17 cellular contexts compared by ENCODE assay signal in the genomic region with DNA sequence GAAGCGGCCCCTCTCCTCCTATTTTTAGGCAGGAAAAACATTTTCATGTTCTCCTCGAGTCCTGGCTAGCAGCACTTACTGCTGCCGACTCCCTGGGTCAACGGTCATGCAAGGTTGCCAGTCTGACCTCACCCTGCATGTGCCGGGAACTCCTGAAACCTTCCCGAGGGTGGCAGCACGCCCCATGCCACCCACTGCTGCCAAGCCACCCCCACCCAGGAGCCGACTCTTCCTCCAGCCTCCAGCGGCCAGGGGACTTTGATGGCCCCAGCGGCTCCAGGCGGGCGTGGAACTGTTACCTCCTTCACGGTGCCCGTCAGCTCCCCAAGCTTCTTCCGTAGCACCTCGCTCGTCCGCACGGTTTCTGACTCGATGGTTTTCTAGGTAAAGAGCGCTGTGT. TPM values are rescaled to one million over a fixed set of nuclear protein-coding genes. Genes with fewer than 3 reads are reported as not detected.
DNase-seq lines count a peak whose midpoint lies in the region; ATAC-seq and TF ChIP-seq lines count a peak whose summit lies in the region.
"Had no signal": no experiment of that assay in that cellular context is flagged by ENCODE, and none has a peak within 500 bp of the region (broad histone marks: within the 10 kb centered on the region; RNA-seq: fewer than 3 reads in every experiment).

No MANE protein-coding gene starts in this region.

- H3K27me3 ChIP-seq in endodermal cell (ENCODE audit: control insufficient read depth, insufficient read depth, low read length, poor library complexity, severe bottlenecking) = no peaks in the 10 kb centered on the region
- H3K27me3 ChIP-seq in spleen (replicated peaks in 1 of 7) = no peaks in the 10 kb centered on the region
- H3K27me3 ChIP-seq: BLaER1 had no signal

- no peaks in the 10 kb centered on the region for H3K9me3 Mint-ChIP-seq in endodermal cell
- no peaks in the 10 kb centered on the region for H3K9me3 Mint-ChIP-seq in activated naive CD8-positive, alpha-beta T cell treated with anti-CD3 and anti-CD28 coated beads for 36 hours
- no peaks in the 10 kb centered on the region for H3K9me3 Mint-ChIP-seq in T-helper 2 cell treated with Interferon-gamma antibody and Interleukin-4, amounts not matched to agents 5 μg/mL and 100 μg/mL, for 36 hours
- H3K9me3 Mint-ChIP-seq: CD8-positive, alpha-beta memory T cell; H9 had no signal

- TF ChIP-seq CTCF in endodermal cell (conservative IDR thresholded peaks at IDR 0.05) (no peak), spleen (IDR thresholded peaks at IDR 0.05 in 8 of 11, conservative IDR thresholded peaks at IDR 0.05 in 3 of 11) (no peak)

- no peak for TF ChIP-seq POLR2A in spleen (IDR thresholded peaks at IDR 0.05)

- H3K4me1 Mint-ChIP-seq in endodermal cell = no peaks in the 10 kb centered on the region
- peaks cover 4% of the 10 kb centered on the region for H3K4me1 Mint-ChIP-seq in activated naive CD8-positive, alpha-beta T cell treated with anti-CD3 and anti-CD28 coated beads for 36 hours
- H3K4me1 Mint-ChIP-seq in T-helper 2 cell treated with Interferon-gamma antibody and Interleukin-4, amounts not matched to agents 5 μg/mL and 100 μg/mL, for 36 hours (ENCODE audit: low read depth) = no peaks in the 10 kb centered on the region
- H3K4me1 Mint-ChIP-seq: H9 had no signal

- H3K36me3 Mint-ChIP-seq in endodermal cell (ENCODE audit: low read depth) = peaks cover 35% of the 10 kb centered on the region
- H3K36me3 Mint-ChIP-seq in activated naive CD8-positive, alpha-beta T cell treated with anti-CD3 and anti-CD28 coated beads for 36 hours = peaks cover 13% of the 10 kb centered on the region
- peaks cover 18% of the 10 kb centered on the region for H3K36me3 Mint-ChIP-seq in T-helper 2 cell treated with Interferon-gamma antibody and Interleukin-4, amounts not matched to agents 5 μg/mL and 100 μg/mL, for 36 hours (ENCODE audit: low read depth)

- no peaks in the 10 kb centered on the region for H3K27me3 Mint-ChIP-seq in endodermal cell (ENCODE audit: insufficient read depth)
- H3K27me3 Mint-ChIP-seq in activated naive CD8-positive, alpha-beta T cell treated with anti-CD3 and anti-CD28 coated beads for 36 hours = no peaks in the 10 kb centered on the region
- no peaks in the 10 kb centered on the region for H3K27me3 Mint-ChIP-seq in T-helper 2 cell treated with Interferon-gamma antibody and Interleukin-4, amounts not matched to agents 5 μg/mL and 100 μg/mL, for 36 hours (ENCODE audit: low read depth)
- H3K27me3 Mint-ChIP-seq: CD8-positive, alpha-beta memory T cell had no signal

- H3K9me3 ChIP-seq in endodermal cell (ENCODE audit: control insufficient read depth, low read length) (no peaks in the 10 kb centered on the region), spleen (no peaks in the 10 kb centered on the region)
- H3K9me3 ChIP-seq: BLaER1, Caco-2 had no signal

- H3K27ac ChIP-seq in endodermal cell (ENCODE audit: low read depth, low read length) = no peak overlapping the region
- peak overlapping the region in 7 of 8 donors; percentile 2 to 85 (median 79) for H3K27ac ChIP-seq in spleen
- H3K27ac ChIP-seq: BLaER1 had no signal

- WGBS in endodermal cell (ENCODE audit: insufficient coverage in 1 of 2, insufficient read length in 1 of 2), 2 experiments = 94 to 96% methylated on average over 15 to 21 of the region's 21 CpGs
- WGBS in spleen, 5 donors = 78 to 94% (median 90%) methylated on average over 21 of the region's 21 CpGs

- intact Hi-C loops in Right ventricle myocardium inferior (cut with DNase I) (no loop called here), Right ventricle myocardium superior (cut with DNase I) (no loop called here), spleen (cut with DNase I; ENCODE audit: low total_unique reads) (no loop called here)

- no peaks in the 10 kb centered on the region for H3K4me1 ChIP-seq in endodermal cell (ENCODE audit: control insufficient read depth, insufficient read depth, low read length)
- H3K4me1 ChIP-seq in spleen = peaks cover 0 to 67% (median 28%) of the 10 kb centered on the region in 6 donors
- H3K4me1 ChIP-seq: Caco-2 had no signal

- H3K4me3 Mint-ChIP-seq in endodermal cell = no peak overlapping the region
- H3K4me3 Mint-ChIP-seq in activated naive CD8-positive, alpha-beta T cell treated with anti-CD3 and anti-CD28 coated beads for 36 hours = no peak overlapping the region
- no peak overlapping the region for H3K4me3 Mint-ChIP-seq in T-helper 2 cell treated with Interferon-gamma antibody and Interleukin-4, amounts not matched to agents 5 μg/mL and 100 μg/mL, for 36 hours
- H3K4me3 Mint-ChIP-seq: H9 had no signal

- H3K9ac ChIP-seq in endodermal cell (ENCODE audit: extremely low read depth, low read length, poor library complexity, severe bottlenecking) = no peak overlapping the region
- H3K9ac ChIP-seq: BLaER1 had no signal

- H3K27ac Mint-ChIP-seq in endodermal cell = peak overlapping the region; percentile 48
- H3K27ac Mint-ChIP-seq in activated naive CD8-positive, alpha-beta T cell treated with anti-CD3 and anti-CD28 coated beads for 36 hours = no peak overlapping the region
- H3K27ac Mint-ChIP-seq in T-helper 2 cell treated with Interferon-gamma antibody and Interleukin-4, amounts not matched to agents 5 μg/mL and 100 μg/mL, for 36 hours = no peak overlapping the region
- H3K27ac Mint-ChIP-seq: H9 had no signal

- ATAC-seq in Right ventricle myocardium inferior (no peak), Right ventricle myocardium superior (ENCODE audit: poor library complexity) (no peak), left lobe of liver (peak; percentile 87)

- DNase-seq in Right ventricle myocardium inferior (ENCODE audit: missing footprints) (peak; percentile 56), Right ventricle myocardium superior (no peak), endodermal cell (no peak), left lobe of liver (ENCODE audit: low spot score) (peak; percentile 75), spleen (no peak)
- DNase-seq in activated naive CD8-positive, alpha-beta T cell treated with anti-CD3 and anti-CD28 coated beads for 36 hours = no peak
- no peak for DNase-seq in activated CD4-positive, alpha-beta T cell treated with anti-CD3 and anti-CD28 coated beads for 48 hours
- no peak for DNase-seq in T-helper 2 cell treated with Interferon-gamma antibody and Interleukin-4, amounts not matched to agents 5 μg/mL and 100 μg/mL, for 36 hours (ENCODE audit: low spot score)
- DNase-seq: 8988T; AML-193; Caco-2; CD8-positive, alpha-beta memory T cell; DND-41; GDM1; GOT3; H9 had no signal

- H3K4me3 ChIP-seq in endodermal cell (ENCODE audit: low read length) (no peak overlapping the region), spleen (peak overlapping the region in 2 of 8 donors; percentile 2 to 56)
- H3K4me3 ChIP-seq: BLaER1 had no signal

- peaks cover 70% of the 10 kb centered on the region for H3K36me3 ChIP-seq in endodermal cell (ENCODE audit: control insufficient read depth, insufficient read depth, low read length)
- peaks cover 4 to 100% (median 87%) of the 10 kb centered on the region in 6 donors for H3K36me3 ChIP-seq in spleen

RNA-seq across cellular contexts. Expression of a gene that starts 8.7 kb away (rescaled TPM):
- total RNA-seq in Right ventricle myocardium inferior (111 TPM), Right ventricle myocardium superior (116 TPM), endodermal cell (10 to 100 TPM; 78.1 to 80.0 TPM), left lobe of liver (33.5 TPM), spleen (10 to 100 TPM; 33.2 to 94.9 (median 63.5) TPM)
- 50.1 TPM for polyA plus RNA-seq in endodermal cell (2013, experiment 1 of 2)
- 44.7 TPM for polyA plus RNA-seq in endodermal cell (2013, experiment 2 of 2)
- 10 to 100 TPM; 37.4 to 67.3 (median 66.0) TPM for polyA plus RNA-seq in spleen
- total RNA-seq in activated naive CD8-positive, alpha-beta T cell treated with anti-CD3 and anti-CD28 coated beads for 36 hours = 100 to 1,000 TPM; 125 to 136 TPM

RNA-seq across cellular contexts. Expression of a gene that starts 8.8 kb away (rescaled TPM):
- total RNA-seq in Right ventricle myocardium inferior (0.19 TPM), Right ventricle myocardium superior (0.16 TPM), endodermal cell (10 to 100 TPM; 60.1 to 87.2 TPM), left lobe of liver (not detected), spleen (1 to 10 TPM; 1.2 to 4.4 (median 2.1) TPM)
- 104 TPM for polyA plus RNA-seq in endodermal cell (2013, experiment 1 of 2)
- polyA plus RNA-seq in endodermal cell (2013, experiment 2 of 2) = 105 TPM
- under 1 TPM; 0.11 to 0.96 (median 0.64) TPM for polyA plus RNA-seq in spleen
- under 1 TPM; 0.44 to 0.52 TPM for total RNA-seq in activated naive CD8-positive, alpha-beta T cell treated with anti-CD3 and anti-CD28 coated beads for 36 hours
- polyA plus RNA-seq: CD8-positive, alpha-beta memory T cell had no signal

RNA-seq across cellular contexts. Expression of a gene that starts 14.6 kb away (rescaled TPM):
- total RNA-seq in Right ventricle myocardium inferior (10.3 TPM), Right ventricle myocardium superior (9.4 TPM), endodermal cell (10 to 100 TPM; 11.9 to 14.2 TPM), left lobe of liver (4.1 TPM), spleen (10 to 100 TPM; 13.8 to 23.9 (median 17.7) TPM)
- polyA plus RNA-seq in endodermal cell (2013, experiment 1 of 2) = 30.4 TPM
- 26.9 TPM for polyA plus RNA-seq in endodermal cell (2013, experiment 2 of 2)
- 10 to 100 TPM; 13.1 to 23.0 (median 19.3) TPM for polyA plus RNA-seq in spleen
- 10 to 100 TPM; 14.4 to 14.8 TPM for total RNA-seq in activated naive CD8-positive, alpha-beta T cell treated with anti-CD3 and anti-CD28 coated beads for 36 hours

RNA-seq across cellular contexts. Expression of a gene that starts 20.1 kb away (rescaled TPM):
- 7.2 TPM for total RNA-seq in Right ventricle myocardium inferior
- 10.9 TPM for total RNA-seq in Right ventricle myocardium superior
- total RNA-seq in endodermal cell = 1 to 10 TPM in 1 of 2 donors, under 1 TPM in 1; 0.84 to 2.2 TPM
- 1.3 TPM for polyA plus RNA-seq in endodermal cell (2013, experiment 1 of 2)
- polyA plus RNA-seq in endodermal cell (2013, experiment 2 of 2) = 0.58 TPM
- 3.4 TPM for total RNA-seq in left lobe of liver
- not detected for total RNA-seq in spleen
- under 1 TPM in 1 of 3 donors, not detected in 2; 0.11 TPM for polyA plus RNA-seq in spleen
- total RNA-seq in activated naive CD8-positive, alpha-beta T cell treated with anti-CD3 and anti-CD28 coated beads for 36 hours = 1 to 10 TPM; 2.1 to 3.2 TPM

RNA-seq across cellular contexts. Expression of a gene that starts 31.1 kb away (rescaled TPM):
- total RNA-seq in Right ventricle myocardium inferior (28.0 TPM), Right ventricle myocardium superior (27.5 TPM), endodermal cell (10 to 100 TPM; 33.4 to 40.0 TPM), left lobe of liver (20.8 TPM), spleen (10 to 100 TPM; 19.5 to 41.3 (median 32.9) TPM)
- polyA plus RNA-seq in endodermal cell (2013, experiment 1 of 2) = 34.8 TPM
- polyA plus RNA-seq in endodermal cell (2013, experiment 2 of 2) = 32.3 TPM
- polyA plus RNA-seq in spleen = 10 to 100 TPM; 12.4 to 44.3 (median 18.9) TPM
- total RNA-seq in activated naive CD8-positive, alpha-beta T cell treated with anti-CD3 and anti-CD28 coated beads for 36 hours = 10 to 100 TPM; 31.8 to 32.4 TPM

Comparison
In these comparisons a context has a peak if more than half of its experiments do, and no peak if none do; other contexts are left out.
1. DNase-seq: peak in Right ventricle myocardium inferior (single experiment) and left lobe of liver (single experiment); none in Right ventricle myocardium superior (single experiment), endodermal cell (single experiment), spleen (single experiment), activated naive CD8-positive, alpha-beta T cell treated with anti-CD3 and anti-CD28 coated beads for 36 hours (single experiment), activated CD4-positive, alpha-beta T cell treated with anti-CD3 and anti-CD28 coated beads for 48 hours (single experiment) and T-helper 2 cell treated with Interferon-gamma antibody and Interleukin-4, amounts not matched to agents 5 μg/mL and 100 μg/mL, for 36 hours (single experiment).
2. RNA of a gene that starts 8.8 kb away (total RNA-seq): 60.1 to 87.2 TPM in endodermal cell; 1.2 to 4.4 TPM in spleen, 0.44 to 0.52 TPM in activated naive CD8-positive, alpha-beta T cell treated with anti-CD3 and anti-CD28 coated beads for 36 hours, 0.19 TPM in Right ventricle myocardium inferior (single experiment), 0.16 TPM in Right ventricle myocardium superior (single experiment) and not detected in left lobe of liver (single experiment); every median in the first group is over 10 times any median in the second.